8 cellular contexts compared by ENCODE assay signal in the genomic region with DNA sequence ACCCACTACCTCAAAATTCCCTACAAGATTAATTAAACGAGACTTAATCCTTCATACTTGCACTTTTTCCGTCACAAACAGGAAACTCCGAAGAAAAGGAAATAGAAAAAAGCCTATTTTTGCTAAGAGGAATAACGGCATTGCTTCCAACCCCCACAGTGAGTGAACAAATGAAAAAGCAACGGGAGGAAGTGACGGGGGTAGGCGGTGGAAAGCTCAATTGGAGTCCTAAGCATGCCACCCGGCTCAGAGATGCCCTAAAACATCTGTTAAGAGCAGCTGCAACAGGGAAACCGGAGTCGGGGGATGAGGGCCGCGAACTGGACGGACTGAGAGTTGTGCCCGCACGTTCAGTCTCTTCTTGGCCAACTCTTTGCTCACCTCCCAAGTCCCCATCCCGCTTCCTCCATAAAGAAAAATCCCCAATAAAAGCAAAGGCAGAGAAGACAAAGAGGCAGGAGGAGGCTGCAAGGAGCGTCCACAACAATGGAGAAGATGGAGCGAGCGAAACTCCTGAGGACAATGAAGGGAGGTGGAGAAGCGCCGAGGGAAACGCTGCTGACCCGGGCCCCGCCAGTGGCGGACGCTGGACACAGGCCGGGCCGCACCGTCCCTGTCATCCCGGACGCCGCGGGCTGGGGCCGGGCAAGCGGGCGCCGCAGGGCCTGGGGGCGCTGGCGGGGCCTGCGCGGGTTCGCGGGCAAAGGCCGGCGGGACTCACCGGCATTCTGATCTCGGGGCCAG. TPM values are rescaled to one million over a fixed set of nuclear protein-coding genes. Genes with fewer than 3 reads are reported as not detected.
A peak's percentile ranks its signal among the peaks of the same experiment; 100 is the strongest.
DNase-seq lines count a peak whose midpoint lies in the region; ATAC-seq and TF ChIP-seq lines count a peak whose summit lies in the region.

No MANE protein-coding gene starts in this region.

- peaks cover 15% of the 10 kb centered on the region; the same call in 1 of the 2 replicates for H4K20me1 ChIP-seq in PC-9 (ENCODE audit: insufficient read depth)

- H3K4me3 ChIP-seq in PC-9 (peak overlapping the region; percentile 97), fibroblast of mammary gland (ENCODE audit: control insufficient read depth, low read depth, low read length) (peak overlapping the region; percentile 94)

- peaks cover 41% of the 10 kb centered on the region for H3K4me1 ChIP-seq in PC-9 (replicated peaks; ENCODE audit: insufficient read depth)

- no peaks in the 10 kb centered on the region for H3K9me3 ChIP-seq in PC-9 (ENCODE audit: insufficient read depth, low read depth)

- H3K36me3 Mint-ChIP-seq in nephron progenitor cell (ENCODE audit: low read depth) = peaks cover 36% of the 10 kb centered on the region
- H3K36me3 Mint-ChIP-seq in stimulated activated naive CD8-positive, alpha-beta T cell treated with anti-CD3 and anti-CD28 coated beads, Interleukin-15, Interleukin-2, amounts not matched to agents 100 ng/mL and 50 ng/mL, for 24 hours (ENCODE audit: low read depth) = peaks cover 27% of the 10 kb centered on the region

- peak; percentile 69 for DNase-seq in AG08395 (ENCODE audit: low spot score)
- peak in 1 of 2 experiments; percentile 47 for DNase-seq in PC-9
- peak; percentile 27 for DNase-seq in activated T-helper 1 cell treated with Interleukin-2 at 50 U/mL for 16 hours (ENCODE audit: low read depth)
- DNase-seq in fibroblast of mammary gland (ENCODE audit: low read depth) = peak; percentile 78
- peak; percentile 59 for DNase-seq in nephron progenitor cell

- peak overlapping the region; percentile 77 for H3K27ac ChIP-seq in PC-9

- peak overlapping the region; percentile 99 for H3K4me3 Mint-ChIP-seq in nephron progenitor cell
- H3K4me3 Mint-ChIP-seq in stimulated activated naive CD8-positive, alpha-beta T cell treated with anti-CD3 and anti-CD28 coated beads, Interleukin-15, Interleukin-2, amounts not matched to agents 100 ng/mL and 50 ng/mL, for 24 hours = peak overlapping the region; percentile 93

- peaks cover 20% of the 10 kb centered on the region; the same call in 1 of the 2 replicates for H3F3A ChIP-seq in PC-9 (ENCODE audit: insufficient read depth, low read depth)

- H3K4me2 ChIP-seq in PC-9 = peak overlapping the region; percentile 90

- peak overlapping the region; percentile 83 for H2AFZ ChIP-seq in PC-9

- BruUV-seq in PC-9 (replicated peaks; lab: Mats Ljungman, UMichigan) = TSS peak; percentile 52

- POLR2A ChIA-PET in PC-9 (lab: Charles Lee; ENCODE audit: unreplicated experiment) = interaction anchor here (0.7 to 0.8 kb wide), 2 partner anchors 498 to 843 kb away, joined by 3 to 4 read pairs; partner anchors contain the start of gene PDSS2

- peak; percentile 35 for TF ChIP-seq POLR2A in GM18526 (IDR thresholded peaks at IDR 0.05; ENCODE audit: extremely low read depth, insufficient read length)

- intact Hi-C loops in PC-9 (cut with micrococcal nuclease; ENCODE audit: unreplicated experiment) = no loop called here

- H3K9me3 Mint-ChIP-seq in nephron progenitor cell = peaks cover 26% of the 10 kb centered on the region
- H3K9me3 Mint-ChIP-seq in stimulated activated naive CD8-positive, alpha-beta T cell treated with anti-CD3 and anti-CD28 coated beads, Interleukin-15, Interleukin-2, amounts not matched to agents 100 ng/mL and 50 ng/mL, for 24 hours = no peaks in the 10 kb centered on the region

- peaks cover 20% of the 10 kb centered on the region for H3K4me1 Mint-ChIP-seq in nephron progenitor cell
- peaks cover 44% of the 10 kb centered on the region for H3K4me1 Mint-ChIP-seq in stimulated activated naive CD8-positive, alpha-beta T cell treated with anti-CD3 and anti-CD28 coated beads, Interleukin-15, Interleukin-2, amounts not matched to agents 100 ng/mL and 50 ng/mL, for 24 hours (ENCODE audit: low read depth)

- CTCF ChIA-PET in PC-9 (lab: Charles Lee) = interaction anchor here (0.8 kb wide), 1 partner anchor 109 kb away, joined by 4 read pairs; no protein-coding TSS in a partner anchor

- H3K27me3 Mint-ChIP-seq in nephron progenitor cell (ENCODE audit: low read depth, poor library complexity) = peaks cover 7% of the 10 kb centered on the region
- H3K27me3 Mint-ChIP-seq in stimulated activated naive CD8-positive, alpha-beta T cell treated with anti-CD3 and anti-CD28 coated beads, Interleukin-15, Interleukin-2, amounts not matched to agents 100 ng/mL and 50 ng/mL, for 24 hours = no peaks in the 10 kb centered on the region

- TF ChIP-seq CTCF in PC-9 (conservative IDR thresholded peaks at IDR 0.05) = no peak
- TF ChIP-seq CTCF in fibroblast of mammary gland (conservative IDR thresholded peaks at IDR 0.05; ENCODE audit: control insufficient read depth, insufficient read depth, low read depth, low read length) = no peak
- TF ChIP-seq CTCF in nephron progenitor cell (IDR thresholded peaks at IDR 0.05) = no peak

- ATAC-seq in HG03097 (IDR thresholded peaks at IDR 0.05; ENCODE audit: low FRiP score, unreplicated experiment) = peak; percentile 26

- peaks cover 12% of the 10 kb centered on the region for H3K36me3 ChIP-seq in PC-9 (ENCODE audit: low read depth)

- H3K9me2 ChIP-seq in PC-9 (ENCODE audit: insufficient read depth) = no peaks in the 10 kb centered on the region

- H3K27ac Mint-ChIP-seq in nephron progenitor cell = peak overlapping the region; percentile 98
- H3K27ac Mint-ChIP-seq in stimulated activated naive CD8-positive, alpha-beta T cell treated with anti-CD3 and anti-CD28 coated beads, Interleukin-15, Interleukin-2, amounts not matched to agents 100 ng/mL and 50 ng/mL, for 24 hours = peak overlapping the region; percentile 95

- peaks cover 62% of the 10 kb centered on the region for H3K79me2 ChIP-seq in PC-9 (ENCODE audit: low read depth)

- H3K27me3 ChIP-seq in PC-9 (ENCODE audit: insufficient read depth, low read depth) = no peaks in the 10 kb centered on the region

RNA-seq across cellular contexts. Expression of gene SEC63, which starts 0.7 kb away (rescaled TPM):
- total RNA-seq in PC-9 (2021) = 43.0 and 101 TPM in 2 replicates
